In genomic region chr18:5238371-5238758, GRCh38 we compare ENCODE assay signal across 8 cellular contexts. TPM values are rescaled to one million over a fixed set of nuclear protein-coding genes. Genes with fewer than 3 reads are reported as not detected.
DNase-seq lines count a peak whose midpoint lies in the region; ATAC-seq and TF ChIP-seq lines count a peak whose summit lies in the region.

No MANE protein-coding gene starts in this region.

- peak overlapping the region; percentile 73 for H3K4me3 ChIP-seq in BLaER1
- peak overlapping the region; percentile 74 to 93 (median 81) for H3K4me3 ChIP-seq in liver (ENCODE audit: low read depth in 1 of 3, low read length in 3 of 3)

- WGBS in liver = under 1% methylated on average over 30 of the region's 30 CpGs

- H3K4me1 ChIP-seq in BLaER1 = peaks cover 18% of the 10 kb centered on the region
- H3K4me1 ChIP-seq in liver (ENCODE audit: control insufficient read depth in 4 of 4, insufficient read depth in 4 of 4, low read length in 3 of 4) = peaks cover 2 to 36% (median 12%) of the 10 kb centered on the region in 4 donors

- DNase-seq in UCSD-AML1 (lab: John Stamatoyannopoulos, UW; ENCODE audit: unreplicated experiment) (peak; percentile 65), SW 1271 (lab: John Stamatoyannopoulos, UW) (no peak)
- peak; percentile 40 for DNase-seq in stimulated activated CD4-positive, alpha-beta T cell treated with anti-CD3 and anti-CD28 coated beads, Interleukin-4, amount 100 ng/mL, for 24 hours

- peak in 1 of 2 donors; percentile 52 for TF ChIP-seq RAD21 in liver (IDR thresholded peaks at IDR 0.05)

- peak overlapping the region; percentile 90 for H3K4me2 ChIP-seq in BLaER1

- H3K27me3 ChIP-seq in BLaER1 = no peaks in the 10 kb centered on the region
- no peaks in the 10 kb centered on the region for H3K27me3 ChIP-seq in liver (ENCODE audit: control insufficient read depth in 4 of 4, insufficient read depth in 4 of 4, low read length in 3 of 4)

- ATAC-seq in GM19324 (IDR thresholded peaks at IDR 0.05; ENCODE audit: low FRiP score, unreplicated experiment) (peak; percentile 36), HG03439 (IDR thresholded peaks at IDR 0.05; ENCODE audit: unreplicated experiment) (peak; percentile 27)

- H3K9ac ChIP-seq in BLaER1 (no peak overlapping the region; the same call in 1 of the 2 replicates), liver (ENCODE audit: low read depth in 1 of 2, low read length in 2 of 2) (peak overlapping the region; percentile 57 to 81)

- H3K36me3 ChIP-seq in BLaER1 (no peaks in the 10 kb centered on the region), liver (ENCODE audit: control insufficient read depth in 4 of 4, insufficient read depth in 3 of 4, low read depth in 1 of 4, low read length in 3 of 4) (peaks cover 3 to 9% (median 7%) of the 10 kb centered on the region in 4 donors)

- no peaks in the 10 kb centered on the region for H4K20me1 ChIP-seq in BLaER1

- H3K9me3 ChIP-seq in BLaER1 (peaks cover 14% of the 10 kb centered on the region), liver (ENCODE audit: control insufficient read depth in 4 of 4, low read length in 3 of 4) (peaks cover 0 to 14% (median 0%) of the 10 kb centered on the region in 4 donors)

- H3K27ac ChIP-seq in BLaER1 (peak overlapping the region; percentile 82), cingulate gyrus (ENCODE audit: low read depth, low read length) (peak overlapping the region; percentile 98), liver (ENCODE audit: low read depth in 1 of 2, low read length in 2 of 2) (peak overlapping the region; percentile 98 to 99)

- TF ChIP-seq CTCF in liver (IDR thresholded peaks at IDR 0.05; ENCODE audit: low read depth, low read length, missing input control) = no peak

TF ChIP-seq in liver, 16 proteins besides CTCF, POLR2A, EP300 and RAD21:
- TF ChIP-seq HNF4G (IDR thresholded peaks at IDR 0.05) (peak; percentile 72), ATF3 (IDR thresholded peaks at IDR 0.05) (no peak), SP1 (IDR thresholded peaks at IDR 0.05) (peak; percentile 85), YY1 (IDR thresholded peaks at IDR 0.05) (peak; percentile 58), RXRA (IDR thresholded peaks at IDR 0.05) (peak; percentile 38 to 40), MAX (IDR thresholded peaks at IDR 0.05) (peak; percentile 11), EGR1 (IDR thresholded peaks at IDR 0.05; ENCODE audit: low read depth in 2 of 2) (no peak), REST (IDR thresholded peaks at IDR 0.05) (peak; percentile 70), FOXA2 (IDR thresholded peaks at IDR 0.05) (no peak), HNF4A (conservative IDR thresholded peaks at IDR 0.05) (peak; percentile 90 to 92), TAF1 (conservative IDR thresholded peaks at IDR 0.05) (peak; percentile 79)

RNA-seq across cellular contexts. Expression of gene AKAIN1, which starts 41.3 kb away (rescaled TPM):
- total RNA-seq in liver = under 1 TPM in 1 of 2 donors, not detected in 1; 0.75 TPM
- polyA plus RNA-seq in liver = under 1 TPM in 1 of 2 donors, not detected in 1; 0.31 TPM

RNA-seq across cellular contexts. Expression of gene ZBTB14, which starts 57.2 kb away (rescaled TPM):
- 1 to 10 TPM; 5.6 to 6.9 TPM for total RNA-seq in liver
- polyA plus RNA-seq in liver = 1 to 10 TPM; 2.2 to 3.3 TPM

Comparison
In these comparisons a context has a peak if more than half of its experiments do, and no peak if none do; other contexts are left out.
1. DNase-seq: peak in UCSD-AML1 (single experiment) and stimulated activated CD4-positive, alpha-beta T cell treated with anti-CD3 and anti-CD28 coated beads, Interleukin-4, amount 100 ng/mL, for 24 hours (single experiment); none in SW 1271 (0 of 2).
2. Peak in every context shown above with its lines, with median percentiles within 50 percentile points of each other: H3K27ac ChIP-seq.